Comparison of ENCODE assay signal across 30 cellular contexts in genomic region chr2:203463176-203463797, GRCh38.
DNase-seq lines count a peak whose midpoint lies in the region; ATAC-seq and TF ChIP-seq lines count a peak whose summit lies in the region.
"Had no signal": no experiment of that assay in that cellular context is flagged by ENCODE, and none has a peak within 500 bp of the region (broad histone marks: within the 10 kb centered on the region; RNA-seq: fewer than 3 reads in every experiment).

No MANE protein-coding gene starts in this region.

- H3K27me3 Mint-ChIP-seq in CD14-positive monocyte (ENCODE audit: low read depth in 3 of 3), result peaks cover 0 to 3% (median 2%) of the 10 kb centered on the region in 3 donors
- H3K27me3 Mint-ChIP-seq: activated CD4-positive, alpha-beta T cell treated with anti-CD3 and anti-CD28 coated beads for 36 hours; activated T-cell treated with anti-CD3 and anti-CD28 coated beads, Interleukin-2, amount 50 U/mL, for 24 hours; CD4-positive, CD25-positive, alpha-beta regulatory T cell; progenitor cell of endocrine pancreas had no signal

- TF ChIP-seq CTCF in IMR-90 (conservative IDR thresholded peaks at IDR 0.05; ENCODE audit: low read depth, low read length), result no peak
- no peak for TF ChIP-seq CTCF in prostate gland (IDR thresholded peaks at IDR 0.05)
- no peak for TF ChIP-seq CTCF in CD14-positive monocyte (IDR thresholded peaks at IDR 0.05)

- H3K36me3 Mint-ChIP-seq in CD14-positive monocyte, result peaks cover 7% of the 10 kb centered on the region in 2 donors
- H3K36me3 Mint-ChIP-seq: IgD-negative memory B cell, immature natural killer cell, natural killer cell had no signal

- peaks cover 3% of the 10 kb centered on the region; the same call in 1 of the 2 replicates for H3K9me1 ChIP-seq in IMR-90 (ENCODE audit: insufficient read depth, low read length)

- no peak for TF ChIP-seq POLR2A in IMR-90 (IDR thresholded peaks at IDR 0.05; ENCODE audit: low read depth, low read length)
- no peak for TF ChIP-seq POLR2A in prostate gland (IDR thresholded peaks at IDR 0.05)

- peak overlapping the region; percentile 77; the same call in 1 of the 2 replicates for H3K4ac ChIP-seq in IMR-90 (ENCODE audit: low read depth, low read length)
- H3K4ac ChIP-seq in mesenchymal stem cell (ENCODE audit: low read depth in 1 of 2, low read length in 2 of 2), result no peak overlapping the region

- no peaks in the 10 kb centered on the region for H4K20me1 ChIP-seq in IMR-90 (ENCODE audit: insufficient read depth, low read length)

- no peak for TF ChIP-seq RAD21 in IMR-90 (IDR thresholded peaks at IDR 0.05; ENCODE audit: low read length)

- H3K56ac ChIP-seq in IMR-90 (ENCODE audit: extremely low read depth, insufficient read depth, low read length), result no peak overlapping the region

- H3K36me3 ChIP-seq in IMR-90 (ENCODE audit: control insufficient read depth, insufficient read depth, low read length), result peaks cover 9% of the 10 kb centered on the region
- H3K36me3 ChIP-seq in mesenchymal stem cell (ENCODE audit: control insufficient read depth in 1 of 2, insufficient read depth in 2 of 2, low read depth in 1 of 2, low read length in 2 of 2), result peaks cover 3 to 50% of the 10 kb centered on the region in 2 experiments
- no peaks in the 10 kb centered on the region for H3K36me3 ChIP-seq in prostate gland

- H3K9me3 ChIP-seq in IMR-90 (ENCODE audit: control insufficient read depth, insufficient read depth, low read length) (no peaks in the 10 kb centered on the region), mesenchymal stem cell (ENCODE audit: control insufficient read depth, low read length) (no peaks in the 10 kb centered on the region), prostate gland (no peaks in the 10 kb centered on the region)
- H3K9me3 ChIP-seq: adrenal gland, left ventricle myocardium inferior, sigmoid colon, SJCRH30 had no signal

- no peak overlapping the region for H3K4me2 ChIP-seq in IMR-90 (ENCODE audit: low read depth, low read length)
- no peak overlapping the region for H3K4me2 ChIP-seq in mesenchymal stem cell (ENCODE audit: low read length, poor library complexity, severe bottlenecking)

- H2BK15ac ChIP-seq in IMR-90 (ENCODE audit: low read depth, low read length) (no peak overlapping the region), mesenchymal stem cell (ENCODE audit: low read depth, poor library complexity, severe bottlenecking) (no peak overlapping the region)

- H2AK5ac ChIP-seq in IMR-90 (ENCODE audit: low read depth, low read length) (no peak overlapping the region), mesenchymal stem cell (ENCODE audit: low read length, severe bottlenecking) (no peak overlapping the region)

- H3K23ac ChIP-seq in IMR-90 (ENCODE audit: low read depth, low read length) (0 out of 2 replicates have a peak overlapping the region, but pooled peaks have one; percentile 68), mesenchymal stem cell (ENCODE audit: low read length in 2 of 2) (no peak overlapping the region)

- H3K27ac Mint-ChIP-seq in CD14-positive monocyte, result no peak overlapping the region
- H3K27ac Mint-ChIP-seq: activated CD4-positive, alpha-beta T cell treated with anti-CD3 and anti-CD28 coated beads for 36 hours; activated T-cell treated with anti-CD3 and anti-CD28 coated beads, Interleukin-2, amount 50 U/mL, for 24 hours; CD4-positive, CD25-positive, alpha-beta regulatory T cell; IgD-negative memory B cell; immature natural killer cell; natural killer cell; progenitor cell of endocrine pancreas; T-helper 1 cell treated with Interleukin-12 subunit alpha and Interleukin-12 subunit beta and Interleukin-4 antibody, amounts not matched to agents 30 μg/mL and 1 μg/mL, for 36 hours had no signal

- H2AFZ ChIP-seq in IMR-90 (replicated peaks; ENCODE audit: low read length, poor library complexity), result no peak overlapping the region
- no peak overlapping the region for H2AFZ ChIP-seq in mesenchymal stem cell (ENCODE audit: low read depth, low read length)

- H3K79me1 ChIP-seq in IMR-90 (ENCODE audit: low read depth in 1 of 2, low read length in 2 of 2) (peaks cover 7 to 15% of the 10 kb centered on the region in 2 experiments; a peak in 3 of 4 replicates), mesenchymal stem cell (replicated peaks; ENCODE audit: low read length, poor library complexity, severe bottlenecking) (peaks cover 13% of the 10 kb centered on the region)

- H2AK9ac ChIP-seq in IMR-90 (replicated peaks; ENCODE audit: low read depth, low read length, poor library complexity), result no peak overlapping the region

- H3K18ac ChIP-seq in IMR-90 (ENCODE audit: low read depth, low read length), result no peak overlapping the region
- H3K18ac ChIP-seq in mesenchymal stem cell (ENCODE audit: low read depth in 1 of 2, low read length in 2 of 2), result no peak overlapping the region

- no peaks in the 10 kb centered on the region for H3K4me1 ChIP-seq in IMR-90 (ENCODE audit: control insufficient read depth, insufficient read depth, low read length)
- no peaks in the 10 kb centered on the region for H3K4me1 ChIP-seq in mesenchymal stem cell (ENCODE audit: control insufficient read depth, insufficient read depth, low read depth, low read length)
- no peaks in the 10 kb centered on the region for H3K4me1 ChIP-seq in prostate gland (replicated peaks)
- H3K4me1 ChIP-seq: foreskin keratinocyte, left ventricle myocardium inferior, SJCRH30 had no signal

- H4K8ac ChIP-seq in IMR-90 (ENCODE audit: low read depth in 2 of 2, low read length in 2 of 2) (0 out of 4 replicates have a peak overlapping the region, but pooled peaks of 1 of the 2 experiments have one; percentile 47), mesenchymal stem cell (ENCODE audit: low read length) (no peak overlapping the region)

- dilution Hi-C loops in IMR-90 (cut with HindIII; ENCODE audit: low sequenced_read_pairs, unreplicated experiment), result no loop called here

- no peak overlapping the region for H3K4me3 Mint-ChIP-seq in CD14-positive monocyte
- H3K4me3 Mint-ChIP-seq: activated CD4-positive, alpha-beta T cell treated with anti-CD3 and anti-CD28 coated beads for 36 hours; activated T-cell treated with anti-CD3 and anti-CD28 coated beads, Interleukin-2, amount 50 U/mL, for 24 hours; CD4-positive, CD25-positive, alpha-beta regulatory T cell; IgD-negative memory B cell; immature natural killer cell; natural killer cell; T-helper 1 cell treated with Interleukin-12 subunit alpha and Interleukin-12 subunit beta and Interleukin-4 antibody, amounts not matched to agents 30 μg/mL and 1 μg/mL, for 36 hours had no signal

- no peaks in the 10 kb centered on the region for H3K27me3 ChIP-seq in IMR-90 (ENCODE audit: control insufficient read depth, insufficient read depth, low read length)
- no peaks in the 10 kb centered on the region for H3K27me3 ChIP-seq in mesenchymal stem cell (ENCODE audit: control insufficient read depth in 1 of 2, insufficient read depth in 1 of 2, low read length in 2 of 2)
- no peaks in the 10 kb centered on the region for H3K27me3 ChIP-seq in prostate gland (replicated peaks; ENCODE audit: insufficient read depth)
- H3K27me3 ChIP-seq: adrenal gland, foreskin keratinocyte, sigmoid colon, SJCRH30 had no signal

- no TSS peak for BruUV-seq in IMR-90 (replicated peaks; lab: Mats Ljungman, UMichigan)

- DNase-seq in AG08395 (ENCODE audit: low spot score), result peak; percentile 28
- DNase-seq in IMR-90, result peak; percentile 40
- peak; percentile 59 for DNase-seq in dedifferentiated amniotic fluid mesenchymal stem cell (ENCODE audit: extremely low spot score)
- DNase-seq in mesenchymal stem cell, result no peak
- no peak for DNase-seq in prostate gland (ENCODE audit: low spot score)
- no peak for DNase-seq in CD14-positive monocyte (ENCODE audit: low spot score)
- DNase-seq: activated CD4-positive, alpha-beta T cell treated with anti-CD3 and anti-CD28 coated beads for 36 hours; activated naive CD4-positive, alpha-beta T cell; activated T-cell treated with anti-CD3 and anti-CD28 coated beads, Interleukin-2, amount 50 U/mL, for 24 hours; adrenal gland; CD4-positive, CD25-positive, alpha-beta regulatory T cell; cortex of kidney; foreskin keratinocyte; immature natural killer cell; left ventricle myocardium inferior; midbrain; natural killer cell; NCI-H1092 treated with DMSO at 0.1 percent for 48 hours; NCI-H2029 treated with DMSO at 0.1 percent for 48 hours; NCI-H510A treated with DMSO at 0.1 percent for 48 hours; sigmoid colon; stimulated activated CD4-positive, alpha-beta T cell treated with anti-CD3 and anti-CD28 coated beads, Interleukin-15, amount 100 ng/mL, for 24 hours; stimulated activated naive CD8-positive, alpha-beta T cell treated with anti-CD3 and anti-CD28 coated beads, Interleukin-15, Interleukin-2, amounts not matched to agents 100 U/mL and 50 U/mL, for 24 hours had no signal

- H3K4me3 ChIP-seq in IMR-90 (ENCODE audit: insufficient read depth, low read depth, low read length) (no peak overlapping the region), mesenchymal stem cell (ENCODE audit: insufficient read depth in 1 of 2, low read depth in 1 of 2, low read length in 2 of 2) (no peak overlapping the region), prostate gland (no peak overlapping the region)
- H3K4me3 ChIP-seq: adrenal gland, left ventricle myocardium inferior, sigmoid colon, SJCRH30 had no signal

- H3K14ac ChIP-seq in IMR-90 (replicated peaks; ENCODE audit: low read depth, low read length) (peak overlapping the region; percentile 45; the same call in 1 of the 2 replicates), mesenchymal stem cell (ENCODE audit: low read length in 2 of 2) (no peak overlapping the region)

- in situ Hi-C loops in IMR-90 (cut with MboI; ENCODE audit: low sequenced_read_pairs), result no loop called here

- no CpG with 5 or more reads among the region's 2 CpGs for WGBS in IMR-90 (ENCODE audit: extremely low coverage in 2 of 2, insufficient read length in 1 of 2), 2 experiments
- 100% methylated on average over 1 of the region's 2 CpGs for WGBS in mesenchymal stem cell
- WGBS in prostate gland, result 79% methylated on average over 2 of the region's 2 CpGs

- CTCF ChIA-PET in IMR-90 (lab: Yijun Ruan, JAX), result interaction anchor here (0.5 to 1.2 kb wide), 2 partner anchors 266 to 352 kb away, joined by 4 to 8 read pairs; no protein-coding TSS in a partner anchor

- H4K5ac ChIP-seq in IMR-90 (ENCODE audit: low read depth, low read length), result no peak overlapping the region

- ATAC-seq in IMR-90 (ENCODE audit: low read depth), result no peak
- ATAC-seq in HG03521 (IDR thresholded peaks at IDR 0.05; ENCODE audit: unreplicated experiment), result no peak
- no peak for ATAC-seq in GM19035 (IDR thresholded peaks at IDR 0.05; ENCODE audit: unreplicated experiment)
- ATAC-seq: activated CD4-positive, alpha-beta T cell treated with anti-CD3 and anti-CD28 coated beads for 36 hours; foreskin keratinocyte; natural killer cell; Panc1; stimulated activated naive CD8-positive, alpha-beta T cell treated with anti-CD3 and anti-CD28 coated beads, Interleukin-15, Interleukin-2, amounts not matched to agents 100 U/mL and 50 U/mL, for 24 hours had no signal

- peak overlapping the region; percentile 33 for H2BK5ac ChIP-seq in IMR-90 (ENCODE audit: low read depth, low read length, poor library complexity, severe bottlenecking)
- no peak overlapping the region for H2BK5ac ChIP-seq in mesenchymal stem cell (ENCODE audit: low read depth, low read length, poor library complexity, severe bottlenecking)

- H2BK120ac ChIP-seq in IMR-90 (ENCODE audit: low read depth, low read length) (peak overlapping the region; percentile 27; the same call in 1 of the 2 replicates), mesenchymal stem cell (ENCODE audit: low read depth, low read length) (no peak overlapping the region)

- no peak overlapping the region for H3K9ac ChIP-seq in IMR-90 (ENCODE audit: low read depth, low read length)
- H3K9ac ChIP-seq in mesenchymal stem cell (ENCODE audit: low read length), result peak overlapping the region; percentile 50

- no peak overlapping the region for H2BK20ac ChIP-seq in IMR-90 (ENCODE audit: low read depth, low read length)

- H3K9me3 Mint-ChIP-seq in CD14-positive monocyte, result no peaks in the 10 kb centered on the region
- H3K9me3 Mint-ChIP-seq: activated T-cell treated with anti-CD3 and anti-CD28 coated beads, Interleukin-2, amount 50 U/mL, for 24 hours; CD4-positive, CD25-positive, alpha-beta regulatory T cell; IgD-negative memory B cell; immature natural killer cell; natural killer cell; T-helper 1 cell treated with Interleukin-12 subunit alpha and Interleukin-12 subunit beta and Interleukin-4 antibody, amounts not matched to agents 30 μg/mL and 1 μg/mL, for 36 hours had no signal

- H3K27ac ChIP-seq in IMR-90 (ENCODE audit: insufficient read depth, low read length), result peak overlapping the region; percentile 3; the same call in 1 of the 2 replicates
- H3K27ac ChIP-seq in mesenchymal stem cell (ENCODE audit: low read length, poor library complexity, severe bottlenecking), result no peak overlapping the region
- no peak overlapping the region for H3K27ac ChIP-seq in prostate gland
- H3K27ac ChIP-seq: adrenal gland, foreskin keratinocyte, left ventricle myocardium inferior, sigmoid colon, SJCRH30 had no signal

- H4K91ac ChIP-seq in IMR-90 (ENCODE audit: insufficient read depth, low read depth, low read length) (no peak overlapping the region), mesenchymal stem cell (ENCODE audit: low read length) (no peak overlapping the region)

- intact Hi-C loops in IMR-90 (cut with micrococcal nuclease), result no loop called here
- intact Hi-C loops in prostate gland (cut with DNase I), result no loop called here
- intact Hi-C loops in CD14-positive monocyte (cut with micrococcal nuclease), result no loop called here

- H3K4me1 Mint-ChIP-seq in CD14-positive monocyte, result peaks cover 6% of the 10 kb centered on the region
- H3K4me1 Mint-ChIP-seq: CD4-positive, CD25-positive, alpha-beta regulatory T cell; immature natural killer cell; natural killer cell had no signal

- H2BK12ac ChIP-seq in mesenchymal stem cell (ENCODE audit: low read length in 2 of 2), result no peak overlapping the region

- POLR2A ChIA-PET in IMR-90 (lab: Charles Lee; ENCODE audit: unreplicated experiment), result no interaction called here

Comparison
In these comparisons a context has a peak if more than half of its experiments do, and no peak if none do; other contexts are left out.
1. DNase-seq: peak in AG08395 (single experiment), IMR-90 (single experiment) and dedifferentiated amniotic fluid mesenchymal stem cell (single experiment); none in mesenchymal stem cell (single experiment), prostate gland (single experiment) and CD14-positive monocyte (single experiment).